ENCODE assay signal across 8 cellular contexts in the genomic region with DNA sequence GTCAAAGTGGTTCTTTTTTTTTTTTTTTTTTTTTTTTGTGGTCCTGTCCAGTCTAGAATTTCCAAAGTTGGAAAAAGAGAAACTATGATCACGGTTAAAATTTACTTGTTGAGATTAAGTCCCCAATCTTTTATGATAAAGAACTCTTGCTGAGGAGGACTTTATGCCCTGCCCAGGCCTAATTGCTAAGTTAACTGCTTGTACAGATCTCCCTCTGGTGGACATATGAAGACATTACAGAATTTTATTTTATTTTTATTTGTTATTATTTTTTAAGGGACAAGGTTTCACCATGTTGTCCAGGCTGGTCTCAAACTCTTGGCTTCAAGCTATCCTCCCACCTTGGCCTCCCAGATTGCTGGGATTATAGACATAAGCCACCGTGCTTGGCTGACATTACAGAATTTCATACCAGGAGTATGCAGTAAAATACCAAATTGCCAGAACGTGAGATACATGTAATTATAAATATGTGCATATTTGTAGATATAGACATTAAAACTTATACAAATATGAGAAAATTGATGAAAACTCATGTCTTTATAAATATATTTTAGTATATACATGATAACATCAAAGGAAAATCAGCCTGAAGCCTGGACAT.
A peak's percentile ranks its signal among the peaks of the same experiment; 100 is the strongest.
DNase-seq lines count a peak whose midpoint lies in the region; ATAC-seq and TF ChIP-seq lines count a peak whose summit lies in the region.

No MANE protein-coding gene starts in this region.

- H3K14ac ChIP-seq in mesenchymal stem cell (ENCODE audit: low read length in 2 of 2), result no peak overlapping the region

- no peak overlapping the region for H3K9ac ChIP-seq in mesenchymal stem cell (ENCODE audit: low read length)

- no peak overlapping the region for H4K8ac ChIP-seq in mesenchymal stem cell (ENCODE audit: low read length)

- no peak overlapping the region for H3K18ac ChIP-seq in mesenchymal stem cell (ENCODE audit: low read depth in 1 of 2, low read length in 2 of 2)

- 17% methylated on average over 1 of the region's 3 CpGs for WGBS in mesenchymal stem cell

- H3K4ac ChIP-seq in mesenchymal stem cell (ENCODE audit: low read depth in 1 of 2, low read length in 2 of 2), result no peak overlapping the region

- POLR2A ChIA-PET in AG04450 (lab: Yijun Ruan, JAX), result no interaction called here

- no peaks in the 10 kb centered on the region for H3K79me1 ChIP-seq in mesenchymal stem cell (replicated peaks; ENCODE audit: low read length, poor library complexity, severe bottlenecking)

- no peak overlapping the region for H2BK15ac ChIP-seq in mesenchymal stem cell (ENCODE audit: low read depth, poor library complexity, severe bottlenecking)

- H3K4me3 ChIP-seq in AG04450 (ENCODE audit: low read depth, low read length), result no peak overlapping the region
- no peak overlapping the region for H3K4me3 ChIP-seq in GM12875 (ENCODE audit: low read depth, low read length)
- H3K4me3 ChIP-seq in coronary artery, result no peak overlapping the region
- no peak overlapping the region for H3K4me3 ChIP-seq in mesenchymal stem cell (ENCODE audit: insufficient read depth in 1 of 2, low read depth in 1 of 2, low read length in 2 of 2)

- no peak overlapping the region for H4K91ac ChIP-seq in mesenchymal stem cell (ENCODE audit: low read length)

- no peak overlapping the region for H3K27ac ChIP-seq in AG04450 (ENCODE audit: low read depth, low read length)
- no peak overlapping the region for H3K27ac ChIP-seq in coronary artery
- H3K27ac ChIP-seq in mesenchymal stem cell (ENCODE audit: low read length, poor library complexity, severe bottlenecking), result no peak overlapping the region

- H3K4me2 ChIP-seq in mesenchymal stem cell (ENCODE audit: low read length, poor library complexity, severe bottlenecking), result no peak overlapping the region

- no peaks in the 10 kb centered on the region for H3K36me3 ChIP-seq in mesenchymal stem cell (ENCODE audit: control insufficient read depth in 1 of 2, insufficient read depth in 2 of 2, low read depth in 1 of 2, low read length in 2 of 2)

- H3K9me3 ChIP-seq in AG04450 (ENCODE audit: control insufficient read depth, insufficient read depth, low read length), result no peaks in the 10 kb centered on the region
- H3K9me3 ChIP-seq in mesenchymal stem cell (ENCODE audit: control insufficient read depth, low read length), result no peaks in the 10 kb centered on the region

- ATAC-seq in HG03460 (IDR thresholded peaks at IDR 0.05; ENCODE audit: unreplicated experiment), result peak; percentile 61
- no peak for ATAC-seq in HG02571 (IDR thresholded peaks at IDR 0.05; ENCODE audit: unreplicated experiment)
- no peak for ATAC-seq in GM19455 (IDR thresholded peaks at IDR 0.05; ENCODE audit: unreplicated experiment)

- H2BK5ac ChIP-seq in mesenchymal stem cell (ENCODE audit: low read depth, low read length, poor library complexity, severe bottlenecking), result no peak overlapping the region

- H2AK5ac ChIP-seq in mesenchymal stem cell (ENCODE audit: low read length, severe bottlenecking), result no peak overlapping the region

- H3K23ac ChIP-seq in mesenchymal stem cell (ENCODE audit: low read length in 2 of 2), result no peak overlapping the region

- no peak overlapping the region for H2BK12ac ChIP-seq in mesenchymal stem cell (ENCODE audit: low read length in 2 of 2)

- no peak overlapping the region for H2AFZ ChIP-seq in mesenchymal stem cell (ENCODE audit: low read depth, low read length)

- DNase-seq in AG04450 (ENCODE audit: low read depth, low spot score), result peak; percentile 39
- DNase-seq in NOMO-1 treated with DMSO at 0.1 percent for 48 hours (lab: John Stamatoyannopoulos, UW; ENCODE audit: unreplicated experiment), result peak; percentile 31
- DNase-seq in coronary artery (ENCODE audit: low spot score), result no peak
- DNase-seq in mesenchymal stem cell, result peak; percentile 58

- no peak overlapping the region for H2BK120ac ChIP-seq in mesenchymal stem cell (ENCODE audit: low read depth, low read length)

- TF ChIP-seq CTCF in AG04450 (IDR thresholded peaks at IDR 0.05; ENCODE audit: low read depth, low read length) (peak; percentile 67), GM12875 (IDR thresholded peaks at IDR 0.05; ENCODE audit: borderline replicate concordance, insufficient read depth, low read depth, low read length) (peak; percentile 36; the same call in 1 of the 2 replicates), coronary artery (IDR thresholded peaks at IDR 0.05) (peak; percentile 40)

- no peaks in the 10 kb centered on the region for H3K4me1 ChIP-seq in mesenchymal stem cell (ENCODE audit: control insufficient read depth, insufficient read depth, low read depth, low read length)

- CTCF ChIA-PET in AG04450 (lab: Charles Lee), result interaction anchor here (0.6 to 3.6 kb wide), 49 partner anchors 9 to 1062 kb away, joined by 3 to 57 read pairs (median 5); partner anchors contain the start of genes PCSK5 and RFK

- H3K27me3 ChIP-seq in AG04450 (ENCODE audit: control insufficient read depth, insufficient read depth, low read length), result no peaks in the 10 kb centered on the region
- peaks cover 3 to 10% of the 10 kb centered on the region in 2 experiments for H3K27me3 ChIP-seq in mesenchymal stem cell (ENCODE audit: control insufficient read depth in 1 of 2, insufficient read depth in 1 of 2, low read length in 2 of 2)
